ENCODE assay signal across 9 cellular contexts in genomic region chr4:154616731-154617130, GRCh38. TPM values are rescaled to one million over a fixed set of nuclear protein-coding genes. Genes with fewer than 3 reads are reported as not detected.
DNase-seq lines count a peak whose midpoint lies in the region; ATAC-seq, FAIRE-seq and TF ChIP-seq lines count a peak whose summit lies in the region.
"Had no signal": no experiment of that assay in that cellular context is flagged by ENCODE, and none has a peak within 500 bp of the region (broad histone marks: within the 10 kb centered on the region; RNA-seq: fewer than 3 reads in every experiment).

No MANE protein-coding gene starts in this region.

- H3K9me3 Mint-ChIP-seq in activated naive CD8-positive, alpha-beta T cell treated with anti-CD3 and anti-CD28 coated beads, Interleukin-2, amount 10 ng/mL, durations not matched to agents 7 days and 5 days, result peaks cover 2% of the 10 kb centered on the region
- H3K9me3 Mint-ChIP-seq in activated naive CD8-positive, alpha-beta T cell treated with anti-CD3 and anti-CD28 coated beads, Interleukin-2, amount 50 U/mL, for 24 hours, result no peaks in the 10 kb centered on the region
- peaks cover 0 to 2% of the 10 kb centered on the region in 2 donors for H3K9me3 Mint-ChIP-seq in stimulated activated naive B cell treated with anti-CD40 and anti-IgM and Interleukin-4, amounts not matched to agents 10 μg/mL and 1 μg/mL and 100 μg/mL, for 72 hours
- H3K9me3 Mint-ChIP-seq: activated CD4-positive, alpha-beta memory T cell treated with anti-CD3 and anti-CD28 coated beads for 36 hours had no signal

- no peaks in the 10 kb centered on the region for H3K36me3 ChIP-seq in lower lobe of right lung

- no peaks in the 10 kb centered on the region for H3K9me3 ChIP-seq in lower lobe of right lung

- H3K27ac Mint-ChIP-seq in activated naive CD8-positive, alpha-beta T cell treated with anti-CD3 and anti-CD28 coated beads, Interleukin-2, amount 10 ng/mL, durations not matched to agents 7 days and 5 days, result peak overlapping the region; percentile 45
- no peak overlapping the region for H3K27ac Mint-ChIP-seq in activated naive CD8-positive, alpha-beta T cell treated with anti-CD3 and anti-CD28 coated beads, Interleukin-2, amount 50 U/mL, for 24 hours
- H3K27ac Mint-ChIP-seq in stimulated activated naive B cell treated with anti-CD40 and anti-IgM and Interleukin-4, amounts not matched to agents 10 μg/mL and 1 μg/mL and 100 μg/mL, for 72 hours, result peak overlapping the region; percentile 26
- H3K27ac Mint-ChIP-seq: activated CD4-positive, alpha-beta memory T cell treated with anti-CD3 and anti-CD28 coated beads for 36 hours had no signal

- no peak for DNase-seq in activated naive CD8-positive, alpha-beta T cell treated with anti-CD3 and anti-CD28 coated beads, Interleukin-2, amount 10 ng/mL, durations not matched to agents 7 days and 5 days
- no peak for DNase-seq in activated naive CD8-positive, alpha-beta T cell treated with anti-CD3 and anti-CD28 coated beads, Interleukin-2, amount 50 U/mL, for 24 hours
- no peak for DNase-seq in stimulated activated naive B cell treated with anti-CD40 and anti-IgM and Interleukin-4, amounts not matched to agents 10 μg/mL and 1 μg/mL and 100 μg/mL, for 72 hours
- DNase-seq in frontal cortex (ENCODE audit: low spot score in 2 of 2) (no peak), DMS79 (lab: John Stamatoyannopoulos, UW) (no peak), lower lobe of right lung (no peak)
- DNase-seq: activated CD4-positive, alpha-beta memory T cell treated with anti-CD3 and anti-CD28 coated beads for 36 hours had no signal

- peaks cover 6% of the 10 kb centered on the region for H3K36me3 Mint-ChIP-seq in activated naive CD8-positive, alpha-beta T cell treated with anti-CD3 and anti-CD28 coated beads, Interleukin-2, amount 10 ng/mL, durations not matched to agents 7 days and 5 days
- H3K36me3 Mint-ChIP-seq in activated naive CD8-positive, alpha-beta T cell treated with anti-CD3 and anti-CD28 coated beads, Interleukin-2, amount 50 U/mL, for 24 hours (ENCODE audit: low read depth), result no peaks in the 10 kb centered on the region
- no peaks in the 10 kb centered on the region for H3K36me3 Mint-ChIP-seq in stimulated activated naive B cell treated with anti-CD40 and anti-IgM and Interleukin-4, amounts not matched to agents 10 μg/mL and 1 μg/mL and 100 μg/mL, for 72 hours
- H3K36me3 Mint-ChIP-seq: activated CD4-positive, alpha-beta memory T cell treated with anti-CD3 and anti-CD28 coated beads for 36 hours had no signal

- H3K27ac ChIP-seq in lower lobe of right lung, result no peak overlapping the region

- no peak overlapping the region for H3K4me3 ChIP-seq in lower lobe of right lung

- intact Hi-C loops in lower lobe of right lung (cut with DNase I), result loop anchor here (10.0 kb wide), 1 partner anchor 62 kb away; the partner anchor contains the start of gene PLRG1

- no peaks in the 10 kb centered on the region for H3K27me3 ChIP-seq in lower lobe of right lung (ENCODE audit: low read depth)

- ATAC-seq in activated naive CD8-positive, alpha-beta T cell treated with anti-CD3 and anti-CD28 coated beads, Interleukin-2, amount 10 ng/mL, durations not matched to agents 7 days and 5 days (ENCODE audit: low read depth), result peak; percentile 68
- ATAC-seq in activated naive CD8-positive, alpha-beta T cell treated with anti-CD3 and anti-CD28 coated beads, Interleukin-2, amount 50 U/mL, for 24 hours, result no peak
- ATAC-seq in HG02571 (IDR thresholded peaks at IDR 0.05; ENCODE audit: unreplicated experiment) (peak; percentile 97), HG03460 (IDR thresholded peaks at IDR 0.05; ENCODE audit: unreplicated experiment) (peak; percentile 93), lower lobe of right lung (no peak)
- peak; percentile 66 to 81 for ATAC-seq in stimulated activated naive B cell treated with anti-CD40 and anti-IgM and Interleukin-4, amounts not matched to agents 10 μg/mL and 1 μg/mL and 100 μg/mL, for 72 hours (replicated peaks)

- FAIRE-seq in frontal cortex (lab: Jason Lieb, UNC), result no peak

- H3K4me3 Mint-ChIP-seq in activated naive CD8-positive, alpha-beta T cell treated with anti-CD3 and anti-CD28 coated beads, Interleukin-2, amount 10 ng/mL, durations not matched to agents 7 days and 5 days, result peak overlapping the region; percentile 48
- no peak overlapping the region for H3K4me3 Mint-ChIP-seq in activated naive CD8-positive, alpha-beta T cell treated with anti-CD3 and anti-CD28 coated beads, Interleukin-2, amount 50 U/mL, for 24 hours
- peak overlapping the region in 1 of 2 donors; percentile 15 for H3K4me3 Mint-ChIP-seq in stimulated activated naive B cell treated with anti-CD40 and anti-IgM and Interleukin-4, amounts not matched to agents 10 μg/mL and 1 μg/mL and 100 μg/mL, for 72 hours
- H3K4me3 Mint-ChIP-seq: activated CD4-positive, alpha-beta memory T cell treated with anti-CD3 and anti-CD28 coated beads for 36 hours had no signal

- POLR2A ChIA-PET in activated naive CD8-positive, alpha-beta T cell treated with anti-CD3 and anti-CD28 coated beads, Interleukin-2, amount 10 ng/mL, durations not matched to agents 7 days and 5 days (lab: Charles Lee), result interaction anchor here (1.2 kb wide), 1 partner anchor 67 kb away, joined by 3 read pairs; the partner anchor contains the start of gene PLRG1

- H3K4me1 ChIP-seq in lower lobe of right lung, result no peaks in the 10 kb centered on the region

- TF ChIP-seq CTCF in lower lobe of right lung (IDR thresholded peaks at IDR 0.05), result no peak

- peaks cover 12% of the 10 kb centered on the region for H3K4me1 Mint-ChIP-seq in activated naive CD8-positive, alpha-beta T cell treated with anti-CD3 and anti-CD28 coated beads, Interleukin-2, amount 10 ng/mL, durations not matched to agents 7 days and 5 days
- peaks cover 6% of the 10 kb centered on the region for H3K4me1 Mint-ChIP-seq in activated naive CD8-positive, alpha-beta T cell treated with anti-CD3 and anti-CD28 coated beads, Interleukin-2, amount 50 U/mL, for 24 hours
- H3K4me1 Mint-ChIP-seq in stimulated activated naive B cell treated with anti-CD40 and anti-IgM and Interleukin-4, amounts not matched to agents 10 μg/mL and 1 μg/mL and 100 μg/mL, for 72 hours, result peaks cover 10 to 12% of the 10 kb centered on the region in 2 donors

- H3K27me3 Mint-ChIP-seq in activated naive CD8-positive, alpha-beta T cell treated with anti-CD3 and anti-CD28 coated beads, Interleukin-2, amount 10 ng/mL, durations not matched to agents 7 days and 5 days, result peaks cover 16% of the 10 kb centered on the region
- peaks cover 2% of the 10 kb centered on the region for H3K27me3 Mint-ChIP-seq in activated naive CD8-positive, alpha-beta T cell treated with anti-CD3 and anti-CD28 coated beads, Interleukin-2, amount 50 U/mL, for 24 hours
- no peaks in the 10 kb centered on the region for H3K27me3 Mint-ChIP-seq in stimulated activated naive B cell treated with anti-CD40 and anti-IgM and Interleukin-4, amounts not matched to agents 10 μg/mL and 1 μg/mL and 100 μg/mL, for 72 hours
- H3K27me3 Mint-ChIP-seq: activated CD4-positive, alpha-beta memory T cell treated with anti-CD3 and anti-CD28 coated beads for 36 hours had no signal

RNA-seq across cellular contexts. Expression of gene FGG, which starts 4.3 kb away (rescaled TPM):
- total RNA-seq in activated naive CD8-positive, alpha-beta T cell treated with anti-CD3 and anti-CD28 coated beads, Interleukin-2, amount 10 ng/mL, durations not matched to agents 7 days and 5 days, result not detected
- total RNA-seq in frontal cortex (not detected), lower lobe of right lung (236 TPM)
- total RNA-seq: activated CD4-positive, alpha-beta memory T cell treated with anti-CD3 and anti-CD28 coated beads for 36 hours had no signal

RNA-seq across cellular contexts. Expression of gene FGA, which starts 26.2 kb away (rescaled TPM):
- not detected for total RNA-seq in activated naive CD8-positive, alpha-beta T cell treated with anti-CD3 and anti-CD28 coated beads, Interleukin-2, amount 10 ng/mL, durations not matched to agents 7 days and 5 days
- total RNA-seq in frontal cortex (not detected), lower lobe of right lung (35.4 TPM)
- total RNA-seq: activated CD4-positive, alpha-beta memory T cell treated with anti-CD3 and anti-CD28 coated beads for 36 hours had no signal

RNA-seq across cellular contexts. Expression of gene FGB, which starts 53.9 kb away (rescaled TPM):
- not detected for total RNA-seq in activated naive CD8-positive, alpha-beta T cell treated with anti-CD3 and anti-CD28 coated beads, Interleukin-2, amount 10 ng/mL, durations not matched to agents 7 days and 5 days
- not detected for total RNA-seq in frontal cortex
- total RNA-seq in lower lobe of right lung, result 0.95 TPM
- total RNA-seq: activated CD4-positive, alpha-beta memory T cell treated with anti-CD3 and anti-CD28 coated beads for 36 hours had no signal

Comparison
In these comparisons a context has a peak if more than half of its experiments do, and no peak if none do; other contexts are left out.
1. ATAC-seq: peak in activated naive CD8-positive, alpha-beta T cell treated with anti-CD3 and anti-CD28 coated beads, Interleukin-2, amount 10 ng/mL, durations not matched to agents 7 days and 5 days (single experiment), HG02571 (single experiment), HG03460 (single experiment) and stimulated activated naive B cell treated with anti-CD40 and anti-IgM and Interleukin-4, amounts not matched to agents 10 μg/mL and 1 μg/mL and 100 μg/mL, for 72 hours (2 of 2); none in activated naive CD8-positive, alpha-beta T cell treated with anti-CD3 and anti-CD28 coated beads, Interleukin-2, amount 50 U/mL, for 24 hours (single experiment) and lower lobe of right lung (0 of 2).
2. RNA of gene FGG, which starts 4.3 kb away (total RNA-seq): 236 TPM in lower lobe of right lung (single experiment); not detected in activated naive CD8-positive, alpha-beta T cell treated with anti-CD3 and anti-CD28 coated beads, Interleukin-2, amount 10 ng/mL, durations not matched to agents 7 days and 5 days and not detected in frontal cortex (single experiment); every median in the first group is over 100 times any median in the second.
3. RNA of gene FGA, which starts 26.2 kb away (total RNA-seq): 35.4 TPM in lower lobe of right lung (single experiment); not detected in activated naive CD8-positive, alpha-beta T cell treated with anti-CD3 and anti-CD28 coated beads, Interleukin-2, amount 10 ng/mL, durations not matched to agents 7 days and 5 days and not detected in frontal cortex (single experiment); every median in the first group is over 10 times any median in the second.